Comparison of ENCODE assay signal across 8 cellular contexts in genomic region chr11:5004429-5005274, GRCh38. TPM values are rescaled to one million over a fixed set of nuclear protein-coding genes. Genes with fewer than 3 reads are reported as not detected.
DNase-seq lines count a peak whose midpoint lies in the region; ATAC-seq and TF ChIP-seq lines count a peak whose summit lies in the region.

No MANE protein-coding gene starts in this region.

- peak; percentile 50 for TF ChIP-seq CTCF in WI38 (IDR thresholded peaks at IDR 0.05; ENCODE audit: low read depth, low read length)
- peak; percentile 24 to 74 (median 63) for TF ChIP-seq CTCF in heart right ventricle (IDR thresholded peaks at IDR 0.05)
- TF ChIP-seq CTCF in sigmoid colon (IDR thresholded peaks at IDR 0.05), result peak in 3 of 4 experiments; percentile 12 to 45 (median 31)

- intact Hi-C loops in heart right ventricle (cut with DNase I), result loop anchor here in 9 of 10 donors (2.0 to 10.0 kb wide), 6 partner anchors 367 to 820 kb away; partner anchors contain the start of gene OR51D1 (in 7 of the 9)
- intact Hi-C loops in sigmoid colon (cut with DNase I), result loop anchor here (5.0 kb wide), 3 partner anchors 367 to 817 kb away; partner anchors contain the start of gene OR51D1

- H3K4me1 ChIP-seq in heart right ventricle (no peaks in the 10 kb centered on the region), sigmoid colon (no peaks in the 10 kb centered on the region)

- no peak overlapping the region for H3K4me3 ChIP-seq in WI38 (ENCODE audit: low read depth, low read length)
- H3K4me3 ChIP-seq in heart right ventricle, result no peak overlapping the region
- no peak overlapping the region for H3K4me3 ChIP-seq in sigmoid colon

- ATAC-seq in GM18868 (IDR thresholded peaks at IDR 0.05; ENCODE audit: unreplicated experiment), result peak; percentile 59
- peak in 2 of 8 donors; percentile 41 to 44 for ATAC-seq in heart right ventricle
- no peak for ATAC-seq in GM18870 (IDR thresholded peaks at IDR 0.05; ENCODE audit: unreplicated experiment)

- DNase-seq in AG20443 (ENCODE audit: low spot score) (peak; percentile 58), NCI-H1930 (lab: John Stamatoyannopoulos, UW) (peak; percentile 63 to 64), heart right ventricle (peak; percentile 21 to 34), sigmoid colon (no peak), cerebellar nuclear complex (lab: John Stamatoyannopoulos, UW) (no peak)

- peaks cover 0 to 6% (median 0%) of the 10 kb centered on the region in 7 donors for H3K27me3 ChIP-seq in heart right ventricle
- no peaks in the 10 kb centered on the region for H3K27me3 ChIP-seq in sigmoid colon

- WGBS in heart right ventricle, 2 donors, result 30 to 38% methylated on average over 6 of the region's 6 CpGs
- WGBS in sigmoid colon, 2 donors, result 45% methylated on average over 6 of the region's 6 CpGs

- H3K9me3 ChIP-seq in heart right ventricle (no peaks in the 10 kb centered on the region), sigmoid colon (no peaks in the 10 kb centered on the region)

- H3K27ac ChIP-seq in heart right ventricle, result no peak overlapping the region
- no peak overlapping the region for H3K27ac ChIP-seq in sigmoid colon

- no peak for TF ChIP-seq POLR2A in sigmoid colon (IDR thresholded peaks at IDR 0.05)

- H3K36me3 ChIP-seq in heart right ventricle (no peaks in the 10 kb centered on the region), sigmoid colon (no peaks in the 10 kb centered on the region)

- no peak for TF ChIP-seq EP300 in sigmoid colon (IDR thresholded peaks at IDR 0.05)

RNA-seq across cellular contexts. Expression of gene OR51L1, which starts 10.0 kb away (rescaled TPM):
- total RNA-seq in heart right ventricle, result not detected
- polyA plus RNA-seq in heart right ventricle, result not detected
- total RNA-seq in sigmoid colon, result not detected
- polyA plus RNA-seq in sigmoid colon, result not detected

RNA-seq across cellular contexts. Expression of gene OR52J3, which starts 41.7 kb away (rescaled TPM):
- total RNA-seq in heart right ventricle (not detected), sigmoid colon (not detected)
- polyA plus RNA-seq in heart right ventricle (not detected), sigmoid colon (not detected)

RNA-seq across cellular contexts. Expression of gene OR51A2, which starts 49.1 kb away (rescaled TPM):
- total RNA-seq in heart right ventricle, result not detected
- polyA plus RNA-seq in heart right ventricle, result not detected
- not detected for total RNA-seq in sigmoid colon
- polyA plus RNA-seq in sigmoid colon, result not detected

RNA-seq across cellular contexts. Expression of gene OR52E2, which starts 54.8 kb away (rescaled TPM):
- total RNA-seq in heart right ventricle (not detected), sigmoid colon (not detected)
- polyA plus RNA-seq in heart right ventricle (not detected), sigmoid colon (not detected)

RNA-seq across cellular contexts. Expression of gene OR51A4, which starts 57.2 kb away (rescaled TPM):
- total RNA-seq in heart right ventricle, result not detected
- polyA plus RNA-seq in heart right ventricle, result not detected
- total RNA-seq in sigmoid colon, result not detected
- polyA plus RNA-seq in sigmoid colon, result not detected

Comparison
In these comparisons a context has a peak if more than half of its experiments do, and no peak if none do; other contexts are left out.
1. DNase-seq: peak in AG20443 (single experiment), NCI-H1930 (2 of 2) and heart right ventricle (2 of 2); none in sigmoid colon (single experiment) and cerebellar nuclear complex (0 of 2).
2. Peak in every context shown above with its lines, with median percentiles within 50 percentile points of each other: CTCF ChIP-seq.